In the genomic region with DNA sequence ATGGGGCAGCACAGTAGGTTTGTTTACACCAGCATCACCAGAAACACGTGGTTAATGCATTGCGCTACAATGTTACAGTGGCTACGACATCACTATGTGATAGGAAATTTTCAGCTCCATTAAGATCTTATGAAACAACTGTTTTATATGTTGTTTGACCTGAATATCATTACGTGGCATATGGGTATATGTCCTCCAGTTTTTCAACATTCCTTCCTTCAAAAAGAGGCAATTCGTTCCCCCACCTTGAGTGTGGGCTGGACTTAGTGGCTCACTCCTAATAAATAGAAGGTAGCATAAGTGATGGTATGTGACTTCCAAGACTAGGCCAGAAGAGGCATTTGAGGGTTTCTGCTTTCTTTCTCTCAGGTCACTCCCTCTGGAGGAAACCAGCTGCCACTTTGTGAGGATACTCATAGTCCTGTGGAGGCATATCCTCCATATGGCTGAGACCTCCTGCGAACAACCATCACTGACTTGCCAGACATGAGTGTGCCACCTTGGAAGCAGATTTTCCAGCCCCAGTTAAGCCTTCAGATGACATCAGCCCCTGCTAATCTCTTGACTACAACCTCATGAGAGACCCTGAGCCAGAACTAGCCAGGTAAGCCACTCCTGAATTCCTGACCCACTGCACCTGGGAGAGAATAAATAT, we compare ENCODE assay signal across 14 cellular contexts.
"Had no signal": no experiment of that assay in that cellular context is flagged by ENCODE, and none has a peak within 500 bp of the region (broad histone marks: within the 10 kb centered on the region; RNA-seq: fewer than 3 reads in every experiment).

No MANE protein-coding gene starts in this region.

- H3K27ac ChIP-seq: cardiac muscle cell, esophagus squamous epithelium, pancreas, upper lobe of left lung had no signal

- DNase-seq: activated CD4-positive, alpha-beta T cell treated with anti-CD3 and anti-CD28 coated beads, Interleukin-2, amount 50 U/mL, for 4 hours; activated effector memory CD4-positive, alpha-beta T cell treated with Interleukin-2 at 50 U/mL for 16 hours; activated T-cell treated with anti-CD3 and anti-CD28 coated beads, Interleukin-2, amount 50 U/mL, for 1 hour; esophagus squamous epithelium; foreskin fibroblast; left colon; pancreas; stimulated activated CD4-positive, alpha-beta T cell treated with anti-CD3 and anti-CD28 coated beads, Interleukin-2, amount 100 ng/mL, for 48 hours; stimulated activated naive CD4-positive, alpha-beta T cell treated with Interleukin-2 at 50 U/mL for 16 hours; T-helper 17 cell; upper lobe of left lung had no signal

- H3K4me3 ChIP-seq: cardiac muscle cell, esophagus squamous epithelium, lung, pancreas, upper lobe of left lung had no signal

- H3K27ac Mint-ChIP-seq: T-helper 17 cell had no signal

- H3K36me3 ChIP-seq: cardiac muscle cell, esophagus squamous epithelium, pancreas, upper lobe of left lung had no signal

- H3K27me3 ChIP-seq: cardiac muscle cell, esophagus squamous epithelium, pancreas, upper lobe of left lung had no signal

- H3K27me3 Mint-ChIP-seq: T-helper 17 cell had no signal

- H3K9me3 ChIP-seq: esophagus squamous epithelium, pancreas, upper lobe of left lung had no signal

- H3K4me3 Mint-ChIP-seq: T-helper 17 cell had no signal

- ATAC-seq: activated CD4-positive, CD25-positive, alpha-beta regulatory T cell treated with anti-CD3 and anti-CD28 coated beads, Interleukin-2, amount 50 U/mL, for 24 hours; left colon; pancreas; T-helper 17 cell had no signal
